1 cellular context compared by ENCODE assay signal in the genomic region with DNA sequence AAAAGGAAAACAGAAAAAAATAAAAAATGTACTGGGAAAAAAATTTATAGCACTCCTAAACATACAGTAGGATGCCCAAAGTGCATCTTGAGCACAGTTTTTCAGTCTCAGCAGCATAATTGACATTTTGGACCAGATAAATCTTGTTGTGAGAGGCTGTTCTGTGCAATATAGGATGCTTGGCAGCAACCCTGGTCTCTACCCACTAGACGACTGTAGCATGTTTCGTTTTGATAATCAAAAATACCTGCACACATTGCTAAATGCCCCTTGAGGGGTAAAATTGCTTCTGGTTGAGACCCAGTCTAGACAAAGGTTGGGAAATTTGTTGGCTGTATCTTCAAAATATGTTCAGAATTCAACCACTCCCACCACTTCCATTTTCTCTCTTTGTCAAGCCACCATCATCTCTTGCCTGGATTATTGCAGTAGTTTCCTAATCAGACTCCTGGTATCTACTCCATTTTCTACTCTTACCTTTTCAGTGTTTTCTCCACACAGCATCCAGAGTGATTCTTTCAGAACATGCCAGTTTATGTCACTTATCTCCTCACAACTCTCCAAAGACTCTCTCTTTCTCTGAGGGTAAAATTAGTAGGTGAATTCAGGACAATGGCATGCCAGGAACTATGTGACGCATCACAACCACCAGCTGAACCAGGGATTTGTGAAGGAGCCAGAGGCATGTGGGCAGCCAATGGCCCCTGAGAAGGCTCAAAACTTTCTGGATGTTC.
TF ChIP-seq lines count a peak whose summit lies in the region.

No MANE protein-coding gene starts in this region.

TF ChIP-seq in SK-N-SH, 30 proteins besides CTCF, POLR2A, EP300 and RAD21 (continued from another document):
- TF ChIP-seq, protein P1, sequence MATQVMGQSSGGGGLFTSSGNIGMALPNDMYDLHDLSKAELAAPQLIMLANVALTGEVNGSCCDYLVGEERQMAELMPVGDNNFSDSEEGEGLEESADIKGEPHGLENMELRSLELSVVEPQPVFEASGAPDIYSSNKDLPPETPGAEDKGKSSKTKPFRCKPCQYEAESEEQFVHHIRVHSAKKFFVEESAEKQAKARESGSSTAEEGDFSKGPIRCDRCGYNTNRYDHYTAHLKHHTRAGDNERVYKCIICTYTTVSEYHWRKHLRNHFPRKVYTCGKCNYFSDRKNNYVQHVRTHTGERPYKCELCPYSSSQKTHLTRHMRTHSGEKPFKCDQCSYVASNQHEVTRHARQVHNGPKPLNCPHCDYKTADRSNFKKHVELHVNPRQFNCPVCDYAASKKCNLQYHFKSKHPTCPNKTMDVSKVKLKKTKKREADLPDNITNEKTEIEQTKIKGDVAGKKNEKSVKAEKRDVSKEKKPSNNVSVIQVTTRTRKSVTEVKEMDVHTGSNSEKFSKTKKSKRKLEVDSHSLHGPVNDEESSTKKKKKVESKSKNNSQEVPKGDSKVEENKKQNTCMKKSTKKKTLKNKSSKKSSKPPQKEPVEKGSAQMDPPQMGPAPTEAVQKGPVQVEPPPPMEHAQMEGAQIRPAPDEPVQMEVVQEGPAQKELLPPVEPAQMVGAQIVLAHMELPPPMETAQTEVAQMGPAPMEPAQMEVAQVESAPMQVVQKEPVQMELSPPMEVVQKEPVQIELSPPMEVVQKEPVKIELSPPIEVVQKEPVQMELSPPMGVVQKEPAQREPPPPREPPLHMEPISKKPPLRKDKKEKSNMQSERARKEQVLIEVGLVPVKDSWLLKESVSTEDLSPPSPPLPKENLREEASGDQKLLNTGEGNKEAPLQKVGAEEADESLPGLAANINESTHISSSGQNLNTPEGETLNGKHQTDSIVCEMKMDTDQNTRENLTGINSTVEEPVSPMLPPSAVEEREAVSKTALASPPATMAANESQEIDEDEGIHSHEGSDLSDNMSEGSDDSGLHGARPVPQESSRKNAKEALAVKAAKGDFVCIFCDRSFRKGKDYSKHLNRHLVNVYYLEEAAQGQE (IDR thresholded peaks at IDR 0.05; ENCODE audit: low read depth, low read length), result no peak
- TF ChIP-seq, protein P2, sequence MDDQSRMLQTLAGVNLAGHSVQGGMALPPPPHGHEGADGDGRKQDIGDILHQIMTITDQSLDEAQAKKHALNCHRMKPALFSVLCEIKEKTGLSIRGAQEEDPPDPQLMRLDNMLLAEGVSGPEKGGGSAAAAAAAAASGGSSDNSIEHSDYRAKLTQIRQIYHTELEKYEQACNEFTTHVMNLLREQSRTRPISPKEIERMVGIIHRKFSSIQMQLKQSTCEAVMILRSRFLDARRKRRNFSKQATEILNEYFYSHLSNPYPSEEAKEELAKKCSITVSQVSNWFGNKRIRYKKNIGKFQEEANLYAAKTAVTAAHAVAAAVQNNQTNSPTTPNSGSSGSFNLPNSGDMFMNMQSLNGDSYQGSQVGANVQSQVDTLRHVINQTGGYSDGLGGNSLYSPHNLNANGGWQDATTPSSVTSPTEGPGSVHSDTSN (IDR thresholded peaks at IDR 0.05), result peak; percentile 45; the same call in 1 of the 2 replicates
- TF ChIP-seq GABPA (IDR thresholded peaks at IDR 0.05; ENCODE audit: low read depth) (no peak), TAF1 (IDR thresholded peaks at IDR 0.05; ENCODE audit: borderline replicate concordance, low read depth, low read length) (no peak)
- TF ChIP-seq, protein P3, sequence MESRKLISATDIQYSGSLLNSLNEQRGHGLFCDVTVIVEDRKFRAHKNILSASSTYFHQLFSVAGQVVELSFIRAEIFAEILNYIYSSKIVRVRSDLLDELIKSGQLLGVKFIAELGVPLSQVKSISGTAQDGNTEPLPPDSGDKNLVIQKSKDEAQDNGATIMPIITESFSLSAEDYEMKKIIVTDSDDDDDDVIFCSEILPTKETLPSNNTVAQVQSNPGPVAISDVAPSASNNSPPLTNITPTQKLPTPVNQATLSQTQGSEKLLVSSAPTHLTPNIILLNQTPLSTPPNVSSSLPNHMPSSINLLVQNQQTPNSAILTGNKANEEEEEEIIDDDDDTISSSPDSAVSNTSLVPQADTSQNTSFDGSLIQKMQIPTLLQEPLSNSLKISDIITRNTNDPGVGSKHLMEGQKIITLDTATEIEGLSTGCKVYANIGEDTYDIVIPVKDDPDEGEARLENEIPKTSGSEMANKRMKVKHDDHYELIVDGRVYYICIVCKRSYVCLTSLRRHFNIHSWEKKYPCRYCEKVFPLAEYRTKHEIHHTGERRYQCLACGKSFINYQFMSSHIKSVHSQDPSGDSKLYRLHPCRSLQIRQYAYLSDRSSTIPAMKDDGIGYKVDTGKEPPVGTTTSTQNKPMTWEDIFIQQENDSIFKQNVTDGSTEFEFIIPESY (IDR thresholded peaks at IDR 0.05; ENCODE audit: borderline replicate concordance, low read depth), result no peak
